Comparison of ENCODE assay signal across 13 cellular contexts in genomic region chr17:38469875-38470274, GRCh38. TPM values are rescaled to one million over a fixed set of nuclear protein-coding genes. Genes with fewer than 3 reads are reported as not detected.
DNase-seq lines count a peak whose midpoint lies in the region; ATAC-seq, FAIRE-seq and TF ChIP-seq lines count a peak whose summit lies in the region.
"Had no signal": no experiment of that assay in that cellular context is flagged by ENCODE, and none has a peak within 500 bp of the region (broad histone marks: within the 10 kb centered on the region; RNA-seq: fewer than 3 reads in every experiment).

No MANE protein-coding gene starts in this region.

- TF ChIP-seq POLR2A in HepG2 (IDR thresholded peaks at IDR 0.05; ENCODE audit: insufficient read depth in 1 of 2, low read depth in 2 of 2, low read length in 2 of 2) = no peak
- no peak for TF ChIP-seq POLR2A in right lobe of liver (IDR thresholded peaks at IDR 0.05)

- POLR2A ChIA-PET in HepG2 (lab: Yijun Ruan, JAX) = no interaction called here

- no peaks in the 10 kb centered on the region for H3K9me3 Mint-ChIP-seq in activated T-helper 17 cell treated with anti-CD3 and anti-CD28 coated beads, Interleukin-2, amount 50 U/mL, for 72 hours
- H3K9me3 Mint-ChIP-seq: activated B cell treated with CpG ODN at 0.5 μM for 24 hours had no signal

- ATAC-seq in HepG2 (no peak), right lobe of liver (no peak), GM19324 (IDR thresholded peaks at IDR 0.05; ENCODE audit: low FRiP score, unreplicated experiment) (no peak), GM21825 (IDR thresholded peaks at IDR 0.05; ENCODE audit: unreplicated experiment) (no peak)
- ATAC-seq in activated T-helper 17 cell treated with anti-CD3 and anti-CD28 coated beads, Interleukin-2, amount 50 U/mL, for 72 hours (replicated peaks) = no peak
- ATAC-seq: right cardiac atrium had no signal

- no peaks in the 10 kb centered on the region for H4K20me1 ChIP-seq in HepG2 (ENCODE audit: insufficient read depth, low read length)

- H3K9me3 ChIP-seq in HepG2 (ENCODE audit: low read length) (no peaks in the 10 kb centered on the region), right lobe of liver (no peaks in the 10 kb centered on the region), MG63 (no peaks in the 10 kb centered on the region)
- H3K9me3 ChIP-seq: testis had no signal

- FAIRE-seq in HepG2 (lab: Jason Lieb, UNC) = no peak

- no peak overlapping the region for H3K9ac ChIP-seq in HepG2 (ENCODE audit: insufficient read depth, low read depth, low read length)

- intact Hi-C loops in HepG2 (cut with micrococcal nuclease; ENCODE audit: unreplicated experiment) = loop anchor here (5.0 kb wide), 1 partner anchor 48 kb away; no protein-coding TSS in a partner anchor
- intact Hi-C loops in right lobe of liver (cut with DNase I) = no loop called here

- H3K4me1 ChIP-seq in HepG2 (ENCODE audit: insufficient read depth, low read length) (no peaks in the 10 kb centered on the region), right lobe of liver (no peaks in the 10 kb centered on the region)

- TF ChIP-seq EP300 in HepG2 (IDR thresholded peaks at IDR 0.05; ENCODE audit: low read depth in 2 of 2, low read length in 2 of 2) (no peak), HepG2 (CRISPR knock-in tag; IDR thresholded peaks at IDR 0.05; ENCODE audit: borderline replicate concordance) (no peak)

- H3K27me3 Mint-ChIP-seq in activated T-helper 17 cell treated with anti-CD3 and anti-CD28 coated beads, Interleukin-2, amount 50 U/mL, for 72 hours = peaks cover 11% of the 10 kb centered on the region

- WGBS in HepG2 (ENCODE audit: low lambda C conversion rate) = 37% methylated on average over 18 of the region's 20 CpGs
- WGBS in right lobe of liver (ENCODE audit: insufficient coverage, low coverage, low lambda C conversion rate, missing lambda C conversion rate) = 64% methylated on average over 7 of the region's 20 CpGs

- no peak overlapping the region for H3K4me3 Mint-ChIP-seq in activated T-helper 17 cell treated with anti-CD3 and anti-CD28 coated beads, Interleukin-2, amount 50 U/mL, for 72 hours
- H3K4me3 Mint-ChIP-seq: activated B cell treated with CpG ODN at 0.5 μM for 24 hours had no signal

- in situ Hi-C loops in HepG2 (cut with HindIII; ENCODE audit: extremely low pct_ligation_motif_present, low pct_unique_long_range_greater_than_20kb) = no loop called here

- H3K4me1 Mint-ChIP-seq in activated T-helper 17 cell treated with anti-CD3 and anti-CD28 coated beads, Interleukin-2, amount 50 U/mL, for 72 hours = no peaks in the 10 kb centered on the region
- H3K4me1 Mint-ChIP-seq: activated B cell treated with CpG ODN at 0.5 μM for 24 hours had no signal

- no peak overlapping the region for H3K4me2 ChIP-seq in HepG2 (ENCODE audit: low read depth, low read length)

- TF ChIP-seq RAD21 in HepG2 (CRISPR knock-in tag; IDR thresholded peaks at IDR 0.05) = no peak

- CTCF ChIA-PET in HepG2 (lab: Yijun Ruan, JAX; ENCODE audit: low intra/inter-chr PET ratio, low total read pairs) = no interaction called here

- TF ChIP-seq CTCF in HepG2 (CRISPR knock-in tag; IDR thresholded peaks at IDR 0.05) = no peak
- TF ChIP-seq CTCF in right lobe of liver (IDR thresholded peaks at IDR 0.05) = no peak
- no peak for TF ChIP-seq CTCF in choroid plexus epithelial cell (conservative IDR thresholded peaks at IDR 0.05; ENCODE audit: low read depth, low read length)

- H3K36me3 ChIP-seq in HepG2 (replicated peaks in 1 of 2; ENCODE audit: control insufficient read depth in 1 of 2, insufficient read depth in 2 of 2, low read length in 2 of 2) (no peaks in the 10 kb centered on the region), right lobe of liver (no peaks in the 10 kb centered on the region), MG63 (peaks cover 75% of the 10 kb centered on the region)

- H3K27ac ChIP-seq in HepG2 (ENCODE audit: extremely low read length, insufficient read depth, low read length) = no peak overlapping the region
- H3K27ac ChIP-seq in right lobe of liver = no peak overlapping the region
- H3K27ac ChIP-seq in layer of hippocampus (ENCODE audit: low read depth, low read length) = peak overlapping the region; percentile 46
- H3K27ac ChIP-seq: testis had no signal

- H3K27ac Mint-ChIP-seq in activated T-helper 17 cell treated with anti-CD3 and anti-CD28 coated beads, Interleukin-2, amount 50 U/mL, for 72 hours = no peak overlapping the region
- H3K27ac Mint-ChIP-seq: activated B cell treated with CpG ODN at 0.5 μM for 24 hours had no signal

- no peaks in the 10 kb centered on the region for H3K79me2 ChIP-seq in HepG2 (ENCODE audit: insufficient read depth, low read length)

- BruUV-seq in HepG2 (replicated peaks; lab: Mats Ljungman, UMichigan) = no TSS peak

- H3K36me3 Mint-ChIP-seq in activated T-helper 17 cell treated with anti-CD3 and anti-CD28 coated beads, Interleukin-2, amount 50 U/mL, for 72 hours (ENCODE audit: low read depth) = no peaks in the 10 kb centered on the region

- DNase-seq in HepG2 (ENCODE audit: low spot score) (no peak), right lobe of liver (no peak), choroid plexus epithelial cell (ENCODE audit: low read depth) (peak; percentile 69), MG63 (no peak)
- DNase-seq: activated B cell treated with CpG ODN at 0.5 μM for 24 hours; activated T-cell treated with anti-CD3 and anti-CD28 coated beads, Interleukin-2, amount 50 U/mL, for 1 hour; NCI-H1417 treated with DMSO at 0.1 percent for 48 hours; testis had no signal

- H3K27me3 ChIP-seq in HepG2 (ENCODE audit: control insufficient read depth in 1 of 2, insufficient read depth in 2 of 2, low read length in 2 of 2) = peaks cover 27 to 66% of the 10 kb centered on the region in 2 experiments; a peak in 4 of 5 replicates
- H3K27me3 ChIP-seq in right lobe of liver = no peaks in the 10 kb centered on the region
- H3K27me3 ChIP-seq in layer of hippocampus (ENCODE audit: control insufficient read depth, insufficient read depth, low read length) = no peaks in the 10 kb centered on the region
- no peaks in the 10 kb centered on the region for H3K27me3 ChIP-seq in MG63
- H3K27me3 ChIP-seq: testis had no signal

- H3K4me3 ChIP-seq in HepG2 (replicated peaks in 1 of 3; ENCODE audit: insufficient read depth in 1 of 3, low read depth in 2 of 3, low read length in 3 of 3) (no peak overlapping the region), right lobe of liver (no peak overlapping the region), choroid plexus epithelial cell (ENCODE audit: low read depth, low read length) (no peak overlapping the region), MG63 (no peak overlapping the region)
- H3K4me3 ChIP-seq: testis had no signal

- H2AFZ ChIP-seq in HepG2 (ENCODE audit: low read length) = no peak overlapping the region

TF ChIP-seq in HepG2, 621 proteins besides CTCF, POLR2A, EP300 and RAD21:
- TF ChIP-seq FOSL2 (CRISPR knock-in tag; IDR thresholded peaks at IDR 0.05) (peak; percentile 34; the same call in 1 of the 2 replicates), SNAPC5 (CRISPR knock-in tag; IDR thresholded peaks at IDR 0.05; ENCODE audit: borderline replicate concordance) (no peak)

RNA-seq across cellular contexts. Expression of gene ARHGAP23, which starts 41.6 kb away (rescaled TPM):
- total RNA-seq in HepG2 (2016; rRNA removed; fragmentation: Illumina TruSeq; extraction: Trizol) (not detected in 2 replicates), right lobe of liver (1 to 10 TPM; 1.4 to 9.5 (median 3.8) TPM)
- total RNA-seq in HepG2 (2016; cell fraction: cytosol; rRNA removed; fragmentation: Illumina TruSeq; extraction: Trizol; ENCODE audit: low read depth) = not detected in 2 replicates
- total RNA-seq in HepG2 (2016; cell fraction: insoluble cytoplasmic fraction; rRNA removed; fragmentation: Illumina TruSeq; extraction: Trizol) = 0.22 TPM in 1 of 2 replicates, not detected in the other
- total RNA-seq in HepG2 (2016; cell fraction: membrane; rRNA removed; fragmentation: Illumina TruSeq; extraction: Trizol) = not detected in 2 replicates
- 0.96 TPM in 1 of 2 replicates, not detected in the other for total RNA-seq in HepG2 (2016; cell fraction: nucleus; rRNA removed; fragmentation: Illumina TruSeq; extraction: Trizol)
- polyA plus RNA-seq in HepG2 (2011; rRNA removed) = 0.03 TPM in 2 replicates
- 0.03 and 0.14 TPM in 2 replicates for polyA plus RNA-seq in HepG2 (2011; cell fraction: cytosol; rRNA removed)
- polyA plus RNA-seq in HepG2 (2011; cell fraction: nucleus; rRNA removed) = 0.28 and 0.32 TPM in 2 replicates
- 0.08 and 0.20 TPM in 2 replicates for polyA plus RNA-seq in HepG2 (2012)
- 0.18 TPM in 1 of 2 replicates, not detected in the other for polyA plus RNA-seq in HepG2 (2016; cell fraction: cytosol; fragmentation: Illumina TruSeq; extraction: Trizol; ENCODE audit: low read depth)
- polyA plus RNA-seq in HepG2 (2016; cell fraction: insoluble cytoplasmic fraction; fragmentation: Illumina TruSeq; extraction: Trizol; ENCODE audit: low read depth) = 0.04 TPM in 1 of 2 replicates, not detected in the other
- polyA plus RNA-seq in HepG2 (2016; cell fraction: membrane; fragmentation: Illumina TruSeq; extraction: Trizol; ENCODE audit: low read depth) = not detected in 2 replicates
- polyA plus RNA-seq in HepG2 (2016; cell fraction: nucleus; fragmentation: Illumina TruSeq; extraction: Trizol; ENCODE audit: insufficient read depth, low read depth) = 0.15 and 0.55 TPM in 2 replicates
- 41.8 TPM in 1 of 2 replicates, not detected in the other for polyA minus RNA-seq in HepG2 (2011; rRNA and poly(A)+ RNA removed; ENCODE audit: low replicate concordance)
- 0.20 TPM in 1 of 2 replicates, not detected in the other for polyA minus RNA-seq in HepG2 (2011; cell fraction: cytosol; rRNA and poly(A)+ RNA removed)
- polyA minus RNA-seq in HepG2 (2011; cell fraction: nucleus; rRNA and poly(A)+ RNA removed) = 0.39 TPM in 1 of 2 replicates, not detected in the other
- total RNA-seq in activated T-helper 17 cell treated with anti-CD3 and anti-CD28 coated beads, Interleukin-2, amount 50 U/mL, for 72 hours = 1 to 10 TPM in 1 of 2 donors, under 1 TPM in 1; 0.69 to 2.2 TPM
- total RNA-seq in MG63 (2014; rRNA removed; shearing (Covaris generic); ENCODE audit: low replicate concordance) = 19.4 and 34.6 TPM in 2 replicates
